31 cellular contexts compared by ENCODE assay signal in genomic region chr6:125157725-125158124, GRCh38. TPM values are rescaled to one million over a fixed set of nuclear protein-coding genes. Genes with fewer than 3 reads are reported as not detected.
"Had no signal": no experiment of that assay in that cellular context is flagged by ENCODE, and none has a peak within 500 bp of the region (broad histone marks: within the 10 kb centered on the region; RNA-seq: fewer than 3 reads in every experiment).

No MANE protein-coding gene starts in this region.

- H3K27ac ChIP-seq: ascending aorta, cardiac muscle cell, colonic mucosa, foreskin keratinocyte, gastroesophageal sphincter, VCaP had no signal

- ATAC-seq: activated CD4-positive, alpha-beta T cell treated with anti-CD3 and anti-CD28 coated beads for 36 hours; activated CD8-positive, alpha-beta memory T cell treated with anti-CD3 and anti-CD28 coated beads, Interleukin-2, amount 10 ng/mL, durations not matched to agents 7 days and 5 days; activated CD8-positive, alpha-beta T cell treated with anti-CD3 and anti-CD28 coated beads, Interleukin-2, amount 10 ng/mL, durations not matched to agents 7 days and 5 days; activated naive CD4-positive, alpha-beta T cell treated with anti-CD3 and anti-CD28 coated beads, Interleukin-2, amount 50 U/mL, for 72 hours; activated T-cell treated with anti-CD3 and anti-CD28 coated beads, Interleukin-2, amount 50 U/mL, for 72 hours; esophagus mucosa; foreskin keratinocyte; gastroesophageal sphincter; heart right ventricle had no signal

- H3K36me3 ChIP-seq: ascending aorta, breast epithelium, cardiac muscle cell, colonic mucosa, gastroesophageal sphincter had no signal

- H3K9me3 ChIP-seq: ascending aorta, breast epithelium, colonic mucosa, gastroesophageal sphincter had no signal

- H3K27me3 ChIP-seq: ascending aorta, breast epithelium, cardiac muscle cell, colonic mucosa, foreskin keratinocyte, gastroesophageal sphincter had no signal

- FAIRE-seq: TTC549 had no signal

- H3K4me1 ChIP-seq: colonic mucosa, foreskin keratinocyte had no signal

- H3K4me3 ChIP-seq: ascending aorta, breast epithelium, cardiac muscle cell, colonic mucosa, gastroesophageal sphincter, heart right ventricle had no signal

- DNase-seq: activated B cell treated with CpG ODN at 0.5 μM for 24 hours; activated CD4-positive, alpha-beta memory T cell treated with anti-CD3 and anti-CD28 coated beads for 36 hours; activated CD4-positive, alpha-beta T cell treated with anti-CD3 and anti-CD28 coated beads for 36 hours; activated CD4-positive, alpha-beta T cell treated with anti-CD3 and anti-CD28 coated beads, Interleukin-2, amount 10 ng/mL, durations not matched to agents 24 days and 14 days; activated CD4-positive, CD25-positive, alpha-beta regulatory T cell treated with anti-CD3 and anti-CD28 coated beads, Interleukin-2, amount 50 U/mL, for 72 hours; activated CD8-positive, alpha-beta memory T cell treated with anti-CD3 and anti-CD28 coated beads, Interleukin-2, amount 10 ng/mL, durations not matched to agents 7 days and 5 days; activated CD8-positive, alpha-beta memory T cell treated with anti-CD3 and anti-CD28 coated beads, Interleukin-2, amount 50 U/mL, for 48 hours; activated CD8-positive, alpha-beta T cell treated with anti-CD3 and anti-CD28 coated beads, Interleukin-2, amount 10 ng/mL, durations not matched to agents 7 days and 5 days; activated gamma-delta T cell; activated naive CD4-positive, alpha-beta T cell; activated naive CD4-positive, alpha-beta T cell treated with anti-CD3 and anti-CD28 coated beads, Interleukin-2, amount 10 ng/mL, durations not matched to agents 7 days and 5 days; activated naive CD8-positive, alpha-beta T cell treated with anti-CD3 and anti-CD28 coated beads, Interleukin-2, amount 10 ng/mL, durations not matched to agents 7 days and 5 days; activated T-cell treated with anti-CD3 and anti-CD28 coated beads for 4 hours; activated T-cell treated with anti-CD3 and anti-CD28 coated beads, Interleukin-2, amount 50 U/mL, for 24 hours; activated T-cell treated with anti-CD3 and anti-CD28 coated beads, Interleukin-2, amount 50 U/mL, for 72 hours; central memory CD4-positive, alpha-beta T cell; cerebellar nuclear complex; colonic mucosa; effector CD8-positive, alpha-beta T cell; foreskin keratinocyte; heart right ventricle; T-helper 2 cell had no signal

RNA-seq across cellular contexts. Expression of gene TPD52L1, which starts 4.2 kb away (rescaled TPM):
- total RNA-seq: activated B cell treated with CpG ODN at 0.5 μM for 24 hours; activated CD4-positive, alpha-beta T cell treated with anti-CD3 and anti-CD28 coated beads, Interleukin-2, amount 10 ng/mL, durations not matched to agents 24 days and 14 days; activated CD8-positive, alpha-beta memory T cell treated with anti-CD3 and anti-CD28 coated beads, Interleukin-2, amount 10 ng/mL, durations not matched to agents 7 days and 5 days; activated CD8-positive, alpha-beta T cell treated with anti-CD3 and anti-CD28 coated beads, Interleukin-2, amount 10 ng/mL, durations not matched to agents 7 days and 5 days; activated naive CD8-positive, alpha-beta T cell treated with anti-CD3 and anti-CD28 coated beads, Interleukin-2, amount 10 ng/mL, durations not matched to agents 7 days and 5 days; T-helper 1 cell treated with Interleukin-12 subunit alpha and Interleukin-12 subunit beta and Interleukin-4 antibody, amounts not matched to agents 30 ng/mL and 1 ng/mL, for 36 hours had no signal
